23 cellular contexts compared by ENCODE assay signal in genomic region chr6:39820553-39820952, GRCh38. TPM values are rescaled to one million over a fixed set of nuclear protein-coding genes. Genes with fewer than 3 reads are reported as not detected.
DNase-seq lines count a peak whose midpoint lies in the region; ATAC-seq and TF ChIP-seq lines count a peak whose summit lies in the region.
"Had no signal": no experiment of that assay in that cellular context is flagged by ENCODE, and none has a peak within 500 bp of the region (broad histone marks: within the 10 kb centered on the region; RNA-seq: fewer than 3 reads in every experiment).

No MANE protein-coding gene starts in this region.

- no peak overlapping the region for H2AFZ ChIP-seq in Karpas-422 (ENCODE audit: low read length)

- peak overlapping the region in 3 of 5 donors; percentile 75 to 91 (median 77) for H3K27ac ChIP-seq in adrenal gland
- peak overlapping the region; percentile 87 to 91 for H3K27ac ChIP-seq in coronary artery
- H3K27ac ChIP-seq in psoas muscle = peak overlapping the region; percentile 70
- H3K27ac ChIP-seq in thoracic aorta = peak overlapping the region; percentile 49 to 72
- H3K27ac ChIP-seq in Karpas-422 (ENCODE audit: low read length) = no peak overlapping the region
- H3K27ac ChIP-seq: brain microvascular endothelial cell, SJSA1 had no signal

- ATAC-seq in psoas muscle (no peak), thoracic aorta (ENCODE audit: insufficient number of reproducible peaks, low FRiP score, low read depth) (no peak), GM21723 (IDR thresholded peaks at IDR 0.05; ENCODE audit: unreplicated experiment) (no peak)
- ATAC-seq: PC-3, T-helper 17 cell had no signal

- H3K36me3 ChIP-seq in adrenal gland (replicated peaks in 1 of 2) (no peaks in the 10 kb centered on the region), psoas muscle (ENCODE audit: insufficient read depth in 1 of 2, low read depth in 1 of 2) (no peaks in the 10 kb centered on the region), thoracic aorta (no peaks in the 10 kb centered on the region), Karpas-422 (ENCODE audit: insufficient read depth, low read length) (no peaks in the 10 kb centered on the region)
- H3K36me3 ChIP-seq: brain microvascular endothelial cell, SJSA1 had no signal

- H3K4me3 ChIP-seq in adrenal gland (peak overlapping the region in 1 of 4 donors; percentile 39), coronary artery (peak overlapping the region; percentile 59), psoas muscle (no peak overlapping the region), thoracic aorta (peak overlapping the region; percentile 54), Karpas-422 (ENCODE audit: low read length) (no peak overlapping the region)
- H3K4me3 ChIP-seq: SJSA1 had no signal

- H3K79me2 ChIP-seq in Karpas-422 (ENCODE audit: low read length) = no peaks in the 10 kb centered on the region

- H3K4me1 ChIP-seq in adrenal gland (replicated peaks in 1 of 2) = peaks cover 0 to 45% of the 10 kb centered on the region in 2 donors
- peaks cover 46% of the 10 kb centered on the region for H3K4me1 ChIP-seq in psoas muscle
- peaks cover 63 to 96% of the 10 kb centered on the region in 2 donors for H3K4me1 ChIP-seq in thoracic aorta (ENCODE audit: control insufficient read depth in 1 of 2, low read depth in 2 of 2)
- no peaks in the 10 kb centered on the region for H3K4me1 ChIP-seq in Karpas-422 (ENCODE audit: low read length)
- H3K4me1 ChIP-seq: SJSA1 had no signal

- H4K20me1 ChIP-seq in Karpas-422 (ENCODE audit: insufficient read depth, low read depth, low read length) = no peaks in the 10 kb centered on the region

- H3K9me3 ChIP-seq in adrenal gland (replicated peaks in 1 of 3) (no peaks in the 10 kb centered on the region), psoas muscle (no peaks in the 10 kb centered on the region), thoracic aorta (no peaks in the 10 kb centered on the region), Karpas-422 (ENCODE audit: low read length) (no peaks in the 10 kb centered on the region)
- H3K9me3 ChIP-seq: SJSA1 had no signal

- intact Hi-C loops in adrenal gland (cut with DNase I) = no loop called here
- intact Hi-C loops in psoas muscle (cut with DNase I) = no loop called here

- TF ChIP-seq POLR2A in adrenal gland (IDR thresholded peaks at IDR 0.05) = no peak

- H3K27me3 ChIP-seq in adrenal gland (no peaks in the 10 kb centered on the region), psoas muscle (ENCODE audit: insufficient read depth in 3 of 3, low read length in 2 of 3) (no peaks in the 10 kb centered on the region), thoracic aorta (replicated peaks; ENCODE audit: insufficient read depth) (no peaks in the 10 kb centered on the region), Karpas-422 (ENCODE audit: low read length) (no peaks in the 10 kb centered on the region)
- H3K27me3 ChIP-seq: brain microvascular endothelial cell, SJSA1 had no signal

- TF ChIP-seq CTCF in adrenal gland (IDR thresholded peaks at IDR 0.05) = no peak
- no peak for TF ChIP-seq CTCF in coronary artery (IDR thresholded peaks at IDR 0.05)
- no peak for TF ChIP-seq CTCF in psoas muscle (IDR thresholded peaks at IDR 0.05)
- TF ChIP-seq CTCF in thoracic aorta (IDR thresholded peaks at IDR 0.05) = no peak

- H3K9ac ChIP-seq in Karpas-422 (ENCODE audit: low read length) = no peak overlapping the region

- H3K4me2 ChIP-seq in Karpas-422 (ENCODE audit: low read depth, low read length, poor library complexity, severe bottlenecking) = no peak overlapping the region

- DNase-seq in adrenal gland (no peak), coronary artery (ENCODE audit: low spot score) (no peak), psoas muscle (no peak), thoracic aorta (ENCODE audit: low spot score) (no peak), Karpas-422 (no peak), Kasumi-1 (lab: John Stamatoyannopoulos, UW) (no peak), T-helper 1 cell (no peak)
- DNase-seq: activated CD4-positive, alpha-beta T cell treated with anti-CD3 and anti-CD28 coated beads, Interleukin-2, amount 50 U/mL, for 1 hour; activated CD8-positive, alpha-beta memory T cell treated with anti-CD3 and anti-CD28 coated beads, Interleukin-2, amount 50 U/mL, for 4 hours; activated naive CD8-positive, alpha-beta T cell treated with anti-CD3 and anti-CD28 coated beads, Interleukin-2, amount 10 ng/mL, durations not matched to agents 7 days and 5 days; brain microvascular endothelial cell; dermis blood vessel endothelial cell; DMS53; GF-D8; kidney; NCI-H146; NCI-H774; PC-3; stimulated activated CD8-positive, alpha-beta memory T cell treated with anti-CD3 and anti-CD28 coated beads, Interleukin-4, amount 100 ng/mL, for 48 hours; T-helper 17 cell had no signal

- no peaks in the 10 kb centered on the region for H3K9me2 ChIP-seq in Karpas-422 (replicated peaks; ENCODE audit: insufficient read depth, low read length)

RNA-seq across cellular contexts. Expression of gene DAAM2, which starts 28.4 kb away (rescaled TPM):
- total RNA-seq in adrenal gland (10 to 100 TPM; 39.0 to 72.1 (median 56.5) TPM), psoas muscle (10 to 100 TPM; 10.7 to 67.1 (median 23.4) TPM), thoracic aorta (10 to 100 TPM; 61.5 to 71.5 TPM)
- polyA plus RNA-seq in adrenal gland (10 to 100 TPM; 28.1 to 50.6 (median 31.6) TPM), psoas muscle (10 to 100 TPM in 2 of 3 donors, 1 to 10 TPM in 1; 7.0 to 43.8 (median 31.4) TPM)
- not detected in 2 replicates for total RNA-seq in Karpas-422 (2014; rRNA removed; shearing (Covaris generic); ENCODE audit: low replicate concordance)
- total RNA-seq: activated naive CD8-positive, alpha-beta T cell treated with anti-CD3 and anti-CD28 coated beads, Interleukin-2, amount 10 ng/mL, durations not matched to agents 7 days and 5 days; activated T-helper 2 cell treated with anti-CD3 and anti-CD28 coated beads, Interferon-gamma antibody, Interleukin-2, Interleukin-4, amounts not matched to agents 10 μg/mL and 5 μg/mL and 100 μg/mL, durations not matched to agents 14 hours and 24 hours and 36 hours; PC-3; T-helper 17 cell had no signal

Comparison
In these comparisons a context has a peak if more than half of its experiments do, and no peak if none do; other contexts are left out.
1. H3K4me3 ChIP-seq: peak in coronary artery (single experiment) and thoracic aorta (single experiment); none in psoas muscle (single experiment) and Karpas-422 (single experiment).
2. RNA of gene DAAM2, which starts 28.4 kb away (total RNA-seq): 61.5 to 71.5 TPM in thoracic aorta, 39.0 to 72.1 TPM in adrenal gland and 10.7 to 67.1 TPM in psoas muscle; not detected in Karpas-422; every median in the first group is over 10 times any median in the second.